1 cellular context compared by ENCODE assay signal in the genomic region with DNA sequence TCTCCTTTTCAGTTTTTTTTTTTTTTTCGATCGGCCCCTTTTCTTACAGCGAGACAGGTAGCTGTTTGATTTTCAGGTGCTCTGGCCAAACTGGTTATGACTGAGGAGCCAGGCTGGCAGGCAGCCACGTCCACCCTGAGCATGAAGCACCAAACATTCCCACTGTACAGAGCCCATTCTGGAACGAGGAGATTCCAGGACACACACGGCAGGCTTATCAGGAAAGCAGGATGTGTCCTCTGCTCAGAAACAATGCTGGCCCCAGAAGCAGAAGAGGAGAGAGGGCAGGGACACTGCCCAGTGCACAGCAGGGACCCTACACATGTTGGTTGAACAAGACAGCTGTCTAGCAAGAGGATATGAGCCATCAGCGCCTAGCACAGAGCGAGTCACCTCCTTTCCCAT.
TF ChIP-seq lines count a peak whose summit lies in the region.

No MANE protein-coding gene starts in this region.

TF ChIP-seq in HepG2, 621 proteins besides CTCF, POLR2A, EP300 and RAD21:
- no peak for TF ChIP-seq MEF2D (CRISPR knock-in tag; IDR thresholded peaks at IDR 0.05)
- no peak for TF ChIP-seq NR2F1 (CRISPR knock-in tag; IDR thresholded peaks at IDR 0.05)
- TF ChIP-seq, protein P1, sequence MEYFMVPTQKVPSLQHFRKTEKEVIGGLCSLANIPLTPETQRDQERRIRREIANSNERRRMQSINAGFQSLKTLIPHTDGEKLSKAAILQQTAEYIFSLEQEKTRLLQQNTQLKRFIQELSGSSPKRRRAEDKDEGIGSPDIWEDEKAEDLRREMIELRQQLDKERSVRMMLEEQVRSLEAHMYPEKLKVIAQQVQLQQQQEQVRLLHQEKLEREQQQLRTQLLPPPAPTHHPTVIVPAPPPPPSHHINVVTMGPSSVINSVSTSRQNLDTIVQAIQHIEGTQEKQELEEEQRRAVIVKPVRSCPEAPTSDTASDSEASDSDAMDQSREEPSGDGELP (IDR thresholded peaks at IDR 0.05; ENCODE audit: borderline replicate concordance, low read depth), result no peak
- TF ChIP-seq TGIF2 (CRISPR knock-in tag; IDR thresholded peaks at IDR 0.05), result no peak
- TF ChIP-seq MYNN (CRISPR knock-in tag; IDR thresholded peaks at IDR 0.05; ENCODE audit: low read depth), result no peak
- TF ChIP-seq, protein P2, sequence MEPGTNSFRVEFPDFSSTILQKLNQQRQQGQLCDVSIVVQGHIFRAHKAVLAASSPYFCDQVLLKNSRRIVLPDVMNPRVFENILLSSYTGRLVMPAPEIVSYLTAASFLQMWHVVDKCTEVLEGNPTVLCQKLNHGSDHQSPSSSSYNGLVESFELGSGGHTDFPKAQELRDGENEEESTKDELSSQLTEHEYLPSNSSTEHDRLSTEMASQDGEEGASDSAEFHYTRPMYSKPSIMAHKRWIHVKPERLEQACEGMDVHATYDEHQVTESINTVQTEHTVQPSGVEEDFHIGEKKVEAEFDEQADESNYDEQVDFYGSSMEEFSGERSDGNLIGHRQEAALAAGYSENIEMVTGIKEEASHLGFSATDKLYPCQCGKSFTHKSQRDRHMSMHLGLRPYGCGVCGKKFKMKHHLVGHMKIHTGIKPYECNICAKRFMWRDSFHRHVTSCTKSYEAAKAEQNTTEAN (CRISPR knock-in tag; conservative IDR thresholded peaks at IDR 0.05), result no peak
- TF ChIP-seq ZNF235 (CRISPR knock-in tag; IDR thresholded peaks at IDR 0.05; ENCODE audit: borderline replicate concordance), result no peak
- TF ChIP-seq, protein P3, sequence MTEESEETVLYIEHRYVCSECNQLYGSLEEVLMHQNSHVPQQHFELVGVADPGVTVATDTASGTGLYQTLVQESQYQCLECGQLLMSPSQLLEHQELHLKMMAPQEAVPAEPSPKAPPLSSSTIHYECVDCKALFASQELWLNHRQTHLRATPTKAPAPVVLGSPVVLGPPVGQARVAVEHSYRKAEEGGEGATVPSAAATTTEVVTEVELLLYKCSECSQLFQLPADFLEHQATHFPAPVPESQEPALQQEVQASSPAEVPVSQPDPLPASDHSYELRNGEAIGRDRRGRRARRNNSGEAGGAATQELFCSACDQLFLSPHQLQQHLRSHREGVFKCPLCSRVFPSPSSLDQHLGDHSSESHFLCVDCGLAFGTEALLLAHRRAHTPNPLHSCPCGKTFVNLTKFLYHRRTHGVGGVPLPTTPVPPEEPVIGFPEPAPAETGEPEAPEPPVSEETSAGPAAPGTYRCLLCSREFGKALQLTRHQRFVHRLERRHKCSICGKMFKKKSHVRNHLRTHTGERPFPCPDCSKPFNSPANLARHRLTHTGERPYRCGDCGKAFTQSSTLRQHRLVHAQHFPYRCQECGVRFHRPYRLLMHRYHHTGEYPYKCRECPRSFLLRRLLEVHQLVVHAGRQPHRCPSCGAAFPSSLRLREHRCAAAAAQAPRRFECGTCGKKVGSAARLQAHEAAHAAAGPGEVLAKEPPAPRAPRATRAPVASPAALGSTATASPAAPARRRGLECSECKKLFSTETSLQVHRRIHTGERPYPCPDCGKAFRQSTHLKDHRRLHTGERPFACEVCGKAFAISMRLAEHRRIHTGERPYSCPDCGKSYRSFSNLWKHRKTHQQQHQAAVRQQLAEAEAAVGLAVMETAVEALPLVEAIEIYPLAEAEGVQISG (CRISPR knock-in tag; IDR thresholded peaks at IDR 0.05), result no peak
- no peak for TF ChIP-seq EEA1 (CRISPR knock-in tag; IDR thresholded peaks at IDR 0.05; ENCODE audit: borderline replicate concordance)
- no peak for TF ChIP-seq HNRNPH1 (optimal IDR thresholded peaks at IDR 0.05; ENCODE audit: low read depth, low read length)
- TF ChIP-seq SMARCC2 (IDR thresholded peaks at IDR 0.05), result no peak
- no peak for TF ChIP-seq SMAD9 (CRISPR knock-in tag; IDR thresholded peaks at IDR 0.05)
- TF ChIP-seq ZKSCAN1 (IDR thresholded peaks at IDR 0.05; ENCODE audit: low read length), result no peak
- TF ChIP-seq ZSCAN31 (CRISPR knock-in tag; IDR thresholded peaks at IDR 0.05; ENCODE audit: low read depth), result no peak
- TF ChIP-seq, protein P4, sequence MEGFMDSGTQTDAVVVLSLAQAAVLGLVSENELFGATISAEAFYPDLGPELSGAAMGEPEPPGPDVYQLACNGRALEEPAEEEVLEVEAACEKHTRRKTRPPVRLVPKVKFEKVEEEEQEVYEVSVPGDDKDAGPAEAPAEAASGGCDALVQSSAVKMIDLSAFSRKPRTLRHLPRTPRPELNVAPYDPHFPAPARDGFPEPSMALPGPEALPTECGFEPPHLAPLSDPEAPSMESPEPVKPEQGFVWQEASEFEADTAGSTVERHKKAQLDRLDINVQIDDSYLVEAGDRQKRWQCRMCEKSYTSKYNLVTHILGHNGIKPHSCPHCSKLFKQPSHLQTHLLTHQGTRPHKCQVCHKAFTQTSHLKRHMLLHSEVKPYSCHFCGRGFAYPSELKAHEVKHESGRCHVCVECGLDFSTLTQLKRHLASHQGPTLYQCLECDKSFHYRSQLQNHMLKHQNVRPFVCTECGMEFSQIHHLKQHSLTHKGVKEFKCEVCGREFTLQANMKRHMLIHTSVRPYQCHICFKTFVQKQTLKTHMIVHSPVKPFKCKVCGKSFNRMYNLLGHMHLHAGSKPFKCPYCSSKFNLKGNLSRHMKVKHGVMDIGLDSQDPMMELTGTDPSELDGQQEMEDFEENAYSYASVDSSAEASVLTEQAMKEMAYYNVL (CRISPR knock-in tag; IDR thresholded peaks at IDR 0.05; ENCODE audit: borderline replicate concordance), result no peak
- TF ChIP-seq, protein P5, sequence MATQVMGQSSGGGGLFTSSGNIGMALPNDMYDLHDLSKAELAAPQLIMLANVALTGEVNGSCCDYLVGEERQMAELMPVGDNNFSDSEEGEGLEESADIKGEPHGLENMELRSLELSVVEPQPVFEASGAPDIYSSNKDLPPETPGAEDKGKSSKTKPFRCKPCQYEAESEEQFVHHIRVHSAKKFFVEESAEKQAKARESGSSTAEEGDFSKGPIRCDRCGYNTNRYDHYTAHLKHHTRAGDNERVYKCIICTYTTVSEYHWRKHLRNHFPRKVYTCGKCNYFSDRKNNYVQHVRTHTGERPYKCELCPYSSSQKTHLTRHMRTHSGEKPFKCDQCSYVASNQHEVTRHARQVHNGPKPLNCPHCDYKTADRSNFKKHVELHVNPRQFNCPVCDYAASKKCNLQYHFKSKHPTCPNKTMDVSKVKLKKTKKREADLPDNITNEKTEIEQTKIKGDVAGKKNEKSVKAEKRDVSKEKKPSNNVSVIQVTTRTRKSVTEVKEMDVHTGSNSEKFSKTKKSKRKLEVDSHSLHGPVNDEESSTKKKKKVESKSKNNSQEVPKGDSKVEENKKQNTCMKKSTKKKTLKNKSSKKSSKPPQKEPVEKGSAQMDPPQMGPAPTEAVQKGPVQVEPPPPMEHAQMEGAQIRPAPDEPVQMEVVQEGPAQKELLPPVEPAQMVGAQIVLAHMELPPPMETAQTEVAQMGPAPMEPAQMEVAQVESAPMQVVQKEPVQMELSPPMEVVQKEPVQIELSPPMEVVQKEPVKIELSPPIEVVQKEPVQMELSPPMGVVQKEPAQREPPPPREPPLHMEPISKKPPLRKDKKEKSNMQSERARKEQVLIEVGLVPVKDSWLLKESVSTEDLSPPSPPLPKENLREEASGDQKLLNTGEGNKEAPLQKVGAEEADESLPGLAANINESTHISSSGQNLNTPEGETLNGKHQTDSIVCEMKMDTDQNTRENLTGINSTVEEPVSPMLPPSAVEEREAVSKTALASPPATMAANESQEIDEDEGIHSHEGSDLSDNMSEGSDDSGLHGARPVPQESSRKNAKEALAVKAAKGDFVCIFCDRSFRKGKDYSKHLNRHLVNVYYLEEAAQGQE (IDR thresholded peaks at IDR 0.05; ENCODE audit: borderline replicate concordance in 1 of 2, low read depth in 1 of 2, low read length in 2 of 2), result no peak
- TF ChIP-seq, protein P6, sequence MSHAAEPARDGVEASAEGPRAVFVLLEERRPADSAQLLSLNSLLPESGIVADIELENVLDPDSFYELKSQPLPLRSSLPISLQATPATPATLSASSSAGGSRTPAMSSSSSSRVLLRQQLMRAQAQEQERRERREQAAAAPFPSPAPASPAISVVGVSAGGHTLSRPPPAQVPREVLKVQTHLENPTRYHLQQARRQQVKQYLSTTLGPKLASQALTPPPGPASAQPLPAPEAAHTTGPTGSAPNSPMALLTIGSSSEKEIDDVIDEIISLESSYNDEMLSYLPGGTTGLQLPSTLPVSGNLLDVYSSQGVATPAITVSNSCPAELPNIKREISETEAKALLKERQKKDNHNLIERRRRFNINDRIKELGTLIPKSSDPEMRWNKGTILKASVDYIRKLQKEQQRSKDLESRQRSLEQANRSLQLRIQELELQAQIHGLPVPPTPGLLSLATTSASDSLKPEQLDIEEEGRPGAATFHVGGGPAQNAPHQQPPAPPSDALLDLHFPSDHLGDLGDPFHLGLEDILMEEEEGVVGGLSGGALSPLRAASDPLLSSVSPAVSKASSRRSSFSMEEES (CRISPR knock-in tag; IDR thresholded peaks at IDR 0.05), result no peak
- no peak for TF ChIP-seq ZNF577 (CRISPR knock-in tag; IDR thresholded peaks at IDR 0.05; ENCODE audit: borderline replicate concordance, low read depth)
